17 cellular contexts compared by ENCODE assay signal in genomic region chr22:46240506-46240905, GRCh38. TPM values are rescaled to one million over a fixed set of nuclear protein-coding genes. Genes with fewer than 3 reads are reported as not detected.
"Had no signal": no experiment of that assay in that cellular context is flagged by ENCODE, and none has a peak within 500 bp of the region (broad histone marks: within the 10 kb centered on the region; RNA-seq: fewer than 3 reads in every experiment).

No MANE protein-coding gene starts in this region.

- H3K4me1 ChIP-seq: breast epithelium had no signal

- H3K27me3 Mint-ChIP-seq: activated naive CD8-positive, alpha-beta T cell; naive B cell; stimulated activated memory B cell treated with anti-CD40 and anti-IgM and Interleukin-4, amounts not matched to agents 10 μg/mL and 1 μg/mL and 100 μg/mL, for 72 hours; type B pancreatic cell had no signal

- H3K4me2 ChIP-seq: smooth muscle cell had no signal

- H3K27ac Mint-ChIP-seq: endodermal cell; stimulated activated memory B cell treated with anti-CD40 and anti-IgM and Interleukin-4, amounts not matched to agents 10 μg/mL and 1 μg/mL and 100 μg/mL, for 72 hours; type B pancreatic cell had no signal

- H3K27ac ChIP-seq: breast epithelium, neutrophil had no signal

- H3K4me1 Mint-ChIP-seq: endodermal cell had no signal

- ATAC-seq: stimulated activated memory B cell treated with anti-CD40 and anti-IgM and Interleukin-4, amounts not matched to agents 10 μg/mL and 1 μg/mL and 100 μg/mL, for 72 hours had no signal

- DNase-seq: activated CD4-positive, alpha-beta T cell treated with anti-CD3 and anti-CD28 coated beads for 4 hours; activated effector memory CD4-positive, alpha-beta T cell treated with Interleukin-2 at 50 U/mL for 16 hours; activated T-cell treated with anti-CD3 and anti-CD28 coated beads, Interleukin-2, amount 50 U/mL, for 1 hour; aorta; endodermal cell; hypothalamus; kidney glomerular epithelial cell; naive B cell had no signal

- H3K27me3 ChIP-seq: breast epithelium, neutrophil had no signal

- H3K4me3 ChIP-seq: breast epithelium, lung, smooth muscle cell had no signal

- H3K4me3 Mint-ChIP-seq: endodermal cell; stimulated activated memory B cell treated with anti-CD40 and anti-IgM and Interleukin-4, amounts not matched to agents 10 μg/mL and 1 μg/mL and 100 μg/mL, for 72 hours; type B pancreatic cell had no signal

- H3K9me3 Mint-ChIP-seq: endodermal cell; naive B cell; stimulated activated memory B cell treated with anti-CD40 and anti-IgM and Interleukin-4, amounts not matched to agents 10 μg/mL and 1 μg/mL and 100 μg/mL, for 72 hours; type B pancreatic cell had no signal

RNA-seq across cellular contexts. Expression of gene PKDREJ, which starts 22.6 kb away (rescaled TPM):
- total RNA-seq: activated CD8-positive, alpha-beta memory T cell treated with anti-CD3 and anti-CD28 coated beads for 36 hours; dermis microvascular lymphatic vessel endothelial cell; smooth muscle cell had no signal
